In the genomic region with DNA sequence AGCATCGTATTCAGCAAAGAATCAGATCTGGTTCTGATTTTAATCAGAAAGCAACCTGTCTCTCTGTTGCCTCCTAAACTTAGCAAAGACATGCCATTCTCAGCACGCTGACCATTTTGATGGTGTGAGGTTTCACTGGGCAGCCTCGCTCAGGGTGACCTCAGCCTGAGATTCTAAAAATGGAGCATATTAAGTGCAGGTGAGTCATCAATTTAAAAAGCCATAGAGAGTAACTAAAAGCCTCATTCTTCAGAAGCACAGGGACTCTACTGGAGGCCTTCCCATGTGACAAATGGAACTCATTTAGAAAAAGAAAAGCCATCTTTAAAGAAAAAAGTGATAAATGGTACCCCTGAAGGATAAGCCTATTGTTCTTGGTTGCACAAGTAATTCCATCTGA, we compare ENCODE assay signal across 10 cellular contexts.
A peak's percentile ranks its signal among the peaks of the same experiment; 100 is the strongest.
DNase-seq lines count a peak whose midpoint lies in the region; ATAC-seq and FAIRE-seq lines count a peak whose summit lies in the region.
"Had no signal": no experiment of that assay in that cellular context is flagged by ENCODE, and none has a peak within 500 bp of the region (broad histone marks: within the 10 kb centered on the region; RNA-seq: fewer than 3 reads in every experiment).

No MANE protein-coding gene starts in this region.

- peak; percentile 9 to 24 for DNase-seq in SHP77 (lab: John Stamatoyannopoulos, UW)
- no peak for DNase-seq in Right ventricle myocardium inferior (ENCODE audit: missing footprints)
- peak; percentile 74 for DNase-seq in stromal cell of bone marrow (ENCODE audit: low read depth)
- DNase-seq in NCI-H2029 treated with DMSO at 0.1 percent for 48 hours (lab: John Stamatoyannopoulos, UW): no peak
- no peak for DNase-seq in HTR-8/SVneo (ENCODE audit: insufficient read length, low spot score)
- DNase-seq in NCI-H748 (lab: John Stamatoyannopoulos, UW; ENCODE audit: unreplicated experiment): no peak
- DNase-seq in NCI-H1092 (lab: John Stamatoyannopoulos, UW): no peak
- DNase-seq: NCI-H187, T-helper 1 cell had no signal

- intact Hi-C loops in Right ventricle myocardium inferior (cut with DNase I): no loop called here

- ATAC-seq in GM18867 (IDR thresholded peaks at IDR 0.05; ENCODE audit: unreplicated experiment) (peak; percentile 60), Right ventricle myocardium inferior (peak; percentile 75)

- no peak for FAIRE-seq in HTR-8/SVneo (lab: Jason Lieb, UNC)

Comparison
In these comparisons a context has a peak if more than half of its experiments do, and no peak if none do; other contexts are left out.
1. DNase-seq: peak in SHP77 (2 of 2) and stromal cell of bone marrow (single experiment); none in Right ventricle myocardium inferior (single experiment), NCI-H2029 treated with DMSO at 0.1 percent for 48 hours (single experiment), HTR-8/SVneo (single experiment), NCI-H748 (single experiment) and NCI-H1092 (single experiment).